Comparison of ENCODE assay signal across 7 cellular contexts in genomic region chr18:11945834-11946659, GRCh38. TPM values are rescaled to one million over a fixed set of nuclear protein-coding genes. Genes with fewer than 3 reads are reported as not detected.
A peak's percentile ranks its signal among the peaks of the same experiment; 100 is the strongest.
DNase-seq lines count a peak whose midpoint lies in the region; ATAC-seq and TF ChIP-seq lines count a peak whose summit lies in the region.
"Not testable (repeated sequence)": the region's sequence is repeated elsewhere in the genome, so short reads cannot be mapped to it uniquely, and the experiment has no call there.

No MANE protein-coding gene starts in this region.

- DNase-seq in GM23248 (peak; percentile 51), NOMO-1 treated with DMSO at 0.1 percent for 48 hours (lab: John Stamatoyannopoulos, UW; ENCODE audit: unreplicated experiment) (peak; percentile 10), myocyte (ENCODE audit: low read depth) (peak; percentile 67)
- DNase-seq in activated T-cell treated with anti-CD3 and anti-CD28 coated beads, Interleukin-2, amount 50 U/mL, for 4 hours; coronary artery (ENCODE audit: low spot score); left ventricle myocardium inferior: not testable (repeated sequence)

- H3F3A ChIP-seq in GM23248 (ENCODE audit: insufficient read depth) = peaks cover 19% of the 10 kb centered on the region; the same call in 1 of the 2 replicates

- H3K4me1 ChIP-seq in GM23248 (ENCODE audit: insufficient read depth) = peaks cover 38% of the 10 kb centered on the region
- H3K4me1 ChIP-seq in left ventricle myocardium inferior = peaks cover 23% of the 10 kb centered on the region
- peaks cover 41% of the 10 kb centered on the region for H3K4me1 ChIP-seq in skeletal muscle satellite cell (ENCODE audit: control insufficient read depth, insufficient read depth, low read length)

- ATAC-seq in activated T-cell treated with anti-CD3 and anti-CD28 coated beads, Interleukin-2, amount 50 U/mL, for 4 hours = not testable (repeated sequence)

- not testable (repeated sequence) for H3K9me3 ChIP-seq in GM23248 (ENCODE audit: low read depth); left ventricle myocardium inferior (replicated peaks); skeletal muscle satellite cell (replicated peaks; ENCODE audit: low read length)

- H3K79me2 ChIP-seq in GM23248 (ENCODE audit: insufficient read depth) = not testable (repeated sequence)

- not testable (repeated sequence) for H3K9me2 ChIP-seq in GM23248 (ENCODE audit: insufficient read depth)

- H3K4me2 ChIP-seq in GM23248 (ENCODE audit: unreplicated experiment) (peak overlapping the region; percentile 79), skeletal muscle satellite cell (ENCODE audit: low read length) (peak overlapping the region; percentile 90)

- H4K20me1 ChIP-seq in GM23248 (ENCODE audit: insufficient read depth) = not testable (repeated sequence)

- in situ Hi-C loops in GM23248 (cut with MboI) = not testable (repeated sequence)

- H3K4me3 Mint-ChIP-seq in activated T-cell treated with anti-CD3 and anti-CD28 coated beads, Interleukin-2, amount 50 U/mL, for 4 hours = peak overlapping the region; percentile 81

- H3K36me3 ChIP-seq in GM23248 (ENCODE audit: low read depth); left ventricle myocardium inferior; skeletal muscle satellite cell (ENCODE audit: insufficient read depth, low read length): not testable (repeated sequence)

- not testable (repeated sequence) for H3K36me3 Mint-ChIP-seq in activated T-cell treated with anti-CD3 and anti-CD28 coated beads, Interleukin-2, amount 50 U/mL, for 4 hours (ENCODE audit: insufficient read depth)

- not testable (repeated sequence) for H3K4me3 ChIP-seq in GM23248
- H3K4me3 ChIP-seq in coronary artery = peak overlapping the region; percentile 74
- peak overlapping the region; percentile 73 for H3K4me3 ChIP-seq in left ventricle myocardium inferior
- peak overlapping the region; percentile 19 for H3K4me3 ChIP-seq in skeletal muscle satellite cell (ENCODE audit: low read length)

- 87% methylated on average over 20 to 22 of the region's 22 CpGs for WGBS in GM23248 (ENCODE audit: low coverage in 1 of 2, low lambda C conversion rate in 2 of 2, missing lambda C conversion rate in 2 of 2), 2 experiments

- not testable (repeated sequence) for TF ChIP-seq CTCF in coronary artery (IDR thresholded peaks at IDR 0.05); left ventricle myocardium inferior (IDR thresholded peaks at IDR 0.05; ENCODE audit: borderline replicate concordance)

- H3K9me3 Mint-ChIP-seq in activated T-cell treated with anti-CD3 and anti-CD28 coated beads, Interleukin-2, amount 50 U/mL, for 4 hours = not testable (repeated sequence)

- intact Hi-C loops in left ventricle myocardium inferior (cut with micrococcal nuclease) = not testable (repeated sequence)

- H2AFZ ChIP-seq in GM23248 = peak overlapping the region; percentile 94

- H3K4me1 Mint-ChIP-seq in activated T-cell treated with anti-CD3 and anti-CD28 coated beads, Interleukin-2, amount 50 U/mL, for 4 hours (ENCODE audit: low read depth) = peaks cover 11% of the 10 kb centered on the region

- peak overlapping the region; percentile 79 for H3K27ac ChIP-seq in GM23248
- H3K27ac ChIP-seq in coronary artery = peak overlapping the region; percentile 96 to 97
- H3K27ac ChIP-seq in left ventricle myocardium inferior (replicated peaks) = peak overlapping the region; percentile 98

- not testable (repeated sequence) for H3K27me3 Mint-ChIP-seq in activated T-cell treated with anti-CD3 and anti-CD28 coated beads, Interleukin-2, amount 50 U/mL, for 4 hours (ENCODE audit: low read depth)

- not testable (repeated sequence) for H3K27me3 ChIP-seq in GM23248 (replicated peaks; ENCODE audit: insufficient read depth); left ventricle myocardium inferior (ENCODE audit: low read depth); skeletal muscle satellite cell (ENCODE audit: control insufficient read depth, insufficient read depth, low read length)

- H3K9ac ChIP-seq in GM23248 (peak overlapping the region; percentile 80), skeletal muscle satellite cell (ENCODE audit: low read depth, low read length) (peak overlapping the region; percentile 90)

RNA-seq across cellular contexts. Expression of gene IMPA2, which starts 35.3 kb away (rescaled TPM):
- 11.1 and 13.0 TPM in 2 replicates for total RNA-seq in GM23248 (2014; rRNA removed; shearing (Covaris generic))
- polyA plus RNA-seq in GM23248 (2016; fragmentation: Nextera tagmentation; extraction: Ambion mirVana) = 8.0 and 8.1 TPM in 2 replicates
- 10 to 100 TPM in 1 of 3 donors, 1 to 10 TPM in 2; 7.3 to 11.4 (median 9.8) TPM for total RNA-seq in activated T-cell treated with anti-CD3 and anti-CD28 coated beads, Interleukin-2, amount 50 U/mL, for 4 hours
- total RNA-seq in left ventricle myocardium inferior = 51.5 TPM
- total RNA-seq in myocyte = 17.8 and 36.9 TPM in 2 replicates
- 14.4 TPM for polyA plus RNA-seq in myocyte (2012)
- total RNA-seq in skeletal muscle satellite cell (2012; rRNA removed) = 7.4 and 9.0 TPM in 2 replicates

RNA-seq across cellular contexts. Expression of gene MPPE1, which starts 37.9 kb away (rescaled TPM):
- total RNA-seq in GM23248 (2014; rRNA removed; shearing (Covaris generic)) = 25.6 and 34.8 TPM in 2 replicates
- 39.7 and 47.2 TPM in 2 replicates for polyA plus RNA-seq in GM23248 (2016; fragmentation: Nextera tagmentation; extraction: Ambion mirVana)
- 10 to 100 TPM; 31.4 to 33.9 (median 31.6) TPM for total RNA-seq in activated T-cell treated with anti-CD3 and anti-CD28 coated beads, Interleukin-2, amount 50 U/mL, for 4 hours
- total RNA-seq in left ventricle myocardium inferior = 35.2 TPM
- total RNA-seq in myocyte = 25.0 and 76.0 TPM in 2 replicates
- polyA plus RNA-seq in myocyte (2012) = 32.4 TPM
- total RNA-seq in skeletal muscle satellite cell (2012; rRNA removed) = 16.2 and 24.5 TPM in 2 replicates
